Comparison of ENCODE assay signal across 8 cellular contexts in the genomic region with DNA sequence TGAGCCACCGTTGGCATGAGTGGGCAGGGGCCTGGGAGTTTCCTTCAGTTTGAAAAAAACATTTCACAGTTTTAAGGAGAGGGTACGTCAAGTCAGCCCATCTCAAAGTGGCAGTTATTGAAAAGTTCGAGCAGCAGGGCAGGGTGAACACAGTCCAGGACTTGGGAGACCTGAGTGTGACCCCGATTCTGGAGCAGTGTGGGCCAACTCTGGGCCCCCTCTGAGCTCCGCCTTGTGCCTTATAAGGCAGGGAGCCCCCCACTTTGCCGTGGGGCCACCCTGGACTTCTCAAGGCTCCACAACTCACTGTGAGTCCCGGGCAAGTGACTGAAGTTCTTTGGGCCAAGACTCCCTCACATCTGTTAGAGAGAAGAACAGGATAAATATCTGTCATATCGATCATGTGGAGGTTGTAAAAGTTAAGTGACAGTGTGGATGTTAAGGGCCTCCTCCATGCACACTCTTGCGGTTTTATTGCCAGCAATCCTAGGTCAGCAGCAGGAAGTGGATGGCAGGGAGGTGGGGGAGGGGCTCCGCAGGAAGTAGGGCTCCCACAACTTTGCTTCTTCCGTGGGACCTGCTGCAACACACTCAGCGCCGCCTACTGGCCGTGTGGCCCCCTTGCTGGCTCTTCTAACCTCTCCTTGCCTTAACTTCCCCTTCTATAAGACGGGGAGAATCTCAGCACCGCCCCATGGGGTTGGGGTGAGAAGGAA. TPM values are rescaled to one million over a fixed set of nuclear protein-coding genes. Genes with fewer than 3 reads are reported as not detected.
DNase-seq lines count a peak whose midpoint lies in the region; ATAC-seq, FAIRE-seq and TF ChIP-seq lines count a peak whose summit lies in the region.

No MANE protein-coding gene starts in this region.

- H3K9me3 Mint-ChIP-seq in CD4-positive, alpha-beta memory T cell, result no peaks in the 10 kb centered on the region

- H3K4me1 ChIP-seq in CD4-positive, alpha-beta memory T cell (ENCODE audit: insufficient read depth, low read length), result peaks cover 16% of the 10 kb centered on the region
- H3K4me1 ChIP-seq in adrenal gland (replicated peaks in 1 of 2), result peaks cover 0 to 8% of the 10 kb centered on the region in 2 donors

- intact Hi-C loops in CD4-positive, alpha-beta memory T cell (cut with micrococcal nuclease), result loop anchor here (1.0 to 5.0 kb wide), 4 partner anchors 38 to 745 kb away; a partner anchor contains a TSS
- intact Hi-C loops in adrenal gland (cut with DNase I) (no loop called here), left colon (cut with DNase I, micrococcal nuclease) (no loop called here)

- H3K4me3 Mint-ChIP-seq in CD4-positive, alpha-beta memory T cell, result peak overlapping the region; percentile 15 to 76 (median 64)
- H3K4me3 Mint-ChIP-seq in T-helper 17 cell, result peak overlapping the region; percentile 9

- ATAC-seq in T-helper 17 cell (peak; percentile 80), left colon (peak; percentile 97), GM21390 (IDR thresholded peaks at IDR 0.05; ENCODE audit: unreplicated experiment) (no peak)

- peak; percentile 9 to 66 (median 52) for TF ChIP-seq CTCF in adrenal gland (IDR thresholded peaks at IDR 0.05)

- no peaks in the 10 kb centered on the region for H3K9me3 ChIP-seq in CD4-positive, alpha-beta memory T cell (ENCODE audit: control insufficient read depth in 1 of 2, low read length in 2 of 2)
- H3K9me3 ChIP-seq in T-helper 17 cell (ENCODE audit: control insufficient read depth, low read length, poor library complexity, severe bottlenecking) (no peaks in the 10 kb centered on the region), adrenal gland (replicated peaks in 1 of 3) (no peaks in the 10 kb centered on the region)

- POLR2A ChIA-PET in CD4-positive, alpha-beta memory T cell (lab: Charles Lee; ENCODE audit: partially characterized antibody), result interaction anchor here (1.0 kb wide), 1 partner anchor 162 kb away, joined by 4 read pairs; no protein-coding TSS in a partner anchor

- H3K27ac ChIP-seq in CD4-positive, alpha-beta memory T cell (ENCODE audit: low read depth, low read length), result no peak overlapping the region
- peak overlapping the region in 2 of 5 donors; percentile 57 to 75 for H3K27ac ChIP-seq in adrenal gland

- H3K27me3 ChIP-seq in CD4-positive, alpha-beta memory T cell (ENCODE audit: insufficient read depth, low read length), result no peaks in the 10 kb centered on the region
- no peaks in the 10 kb centered on the region for H3K27me3 ChIP-seq in adrenal gland

- peaks cover 13 to 34% (median 23%) of the 10 kb centered on the region in 4 donors for H3K4me1 Mint-ChIP-seq in CD4-positive, alpha-beta memory T cell
- peaks cover 26% of the 10 kb centered on the region for H3K4me1 Mint-ChIP-seq in T-helper 17 cell

- peak; percentile 65 to 70 (median 66) for DNase-seq in CD4-positive, alpha-beta memory T cell
- DNase-seq in HTR-8/SVneo (ENCODE audit: insufficient read length, low spot score), result peak; percentile 70
- DNase-seq in T-helper 17 cell, result peak; percentile 40 to 52 (median 43)
- peak; percentile 49 to 85 (median 72) for DNase-seq in adrenal gland
- DNase-seq in left colon, result peak; percentile 65 to 80
- DNase-seq in stimulated activated CD8-positive, alpha-beta memory T cell treated with anti-CD3 and anti-CD28 coated beads, Interleukin-12 subunit alpha, Interleukin-12 subunit beta, amount 100 ng/mL, for 4 hours (ENCODE audit: low read depth), result peak; percentile 38
- DNase-seq in middle frontal gyrus (ENCODE audit: extremely low spot score, low spot score), result no peak

- CTCF ChIA-PET in CD4-positive, alpha-beta memory T cell (lab: Charles Lee; ENCODE audit: partially characterized antibody), result interaction anchor here (0.7 to 4.4 kb wide), 24 partner anchors 8 to 232 kb away, joined by 3 to 138 read pairs (median 4); no protein-coding TSS in a partner anchor

- FAIRE-seq in HTR-8/SVneo (lab: Jason Lieb, UNC), result peak; percentile 16

- peaks cover 5 to 8% of the 10 kb centered on the region in 2 donors for H3K36me3 Mint-ChIP-seq in CD4-positive, alpha-beta memory T cell
- peaks cover 7% of the 10 kb centered on the region for H3K36me3 Mint-ChIP-seq in T-helper 17 cell (ENCODE audit: low read depth)

- H3K27me3 Mint-ChIP-seq in CD4-positive, alpha-beta memory T cell, result no peaks in the 10 kb centered on the region
- no peaks in the 10 kb centered on the region for H3K27me3 Mint-ChIP-seq in T-helper 17 cell

- H3K36me3 ChIP-seq in CD4-positive, alpha-beta memory T cell (ENCODE audit: insufficient read depth, low read length), result no peaks in the 10 kb centered on the region
- H3K36me3 ChIP-seq in adrenal gland (replicated peaks in 1 of 2), result no peaks in the 10 kb centered on the region

- 37 to 46% (median 39%) methylated on average over 12 to 16 of the region's 16 CpGs for WGBS in adrenal gland, 4 donors

- H3K4me3 ChIP-seq in CD4-positive, alpha-beta memory T cell (ENCODE audit: low read length in 2 of 2), result no peak overlapping the region
- no peak overlapping the region for H3K4me3 ChIP-seq in adrenal gland

- peak overlapping the region; percentile 73 to 91 (median 83) for H3K27ac Mint-ChIP-seq in CD4-positive, alpha-beta memory T cell
- peak overlapping the region; percentile 83 for H3K27ac Mint-ChIP-seq in T-helper 17 cell

- no peak for TF ChIP-seq POLR2A in adrenal gland (IDR thresholded peaks at IDR 0.05)

RNA-seq across cellular contexts. Expression of a gene that starts 38.4 kb away (rescaled TPM):
- 1 to 10 TPM; 4.0 to 4.2 TPM for total RNA-seq in CD4-positive, alpha-beta memory T cell
- polyA plus RNA-seq in CD4-positive, alpha-beta memory T cell, result 1 to 10 TPM in 1 of 2 donors, under 1 TPM in 1; 0.63 to 5.2 TPM
- total RNA-seq in T-helper 17 cell, result 1 to 10 TPM; 2.8 to 4.9 TPM
- total RNA-seq in adrenal gland, result 1 to 10 TPM; 1.6 to 7.3 (median 5.3) TPM
- polyA plus RNA-seq in adrenal gland, result 1 to 10 TPM; 1.8 to 2.9 (median 2.7) TPM
- under 1 TPM; 0.34 to 0.84 TPM for total RNA-seq in left colon
